11 cellular contexts compared by ENCODE assay signal in the genomic region with DNA sequence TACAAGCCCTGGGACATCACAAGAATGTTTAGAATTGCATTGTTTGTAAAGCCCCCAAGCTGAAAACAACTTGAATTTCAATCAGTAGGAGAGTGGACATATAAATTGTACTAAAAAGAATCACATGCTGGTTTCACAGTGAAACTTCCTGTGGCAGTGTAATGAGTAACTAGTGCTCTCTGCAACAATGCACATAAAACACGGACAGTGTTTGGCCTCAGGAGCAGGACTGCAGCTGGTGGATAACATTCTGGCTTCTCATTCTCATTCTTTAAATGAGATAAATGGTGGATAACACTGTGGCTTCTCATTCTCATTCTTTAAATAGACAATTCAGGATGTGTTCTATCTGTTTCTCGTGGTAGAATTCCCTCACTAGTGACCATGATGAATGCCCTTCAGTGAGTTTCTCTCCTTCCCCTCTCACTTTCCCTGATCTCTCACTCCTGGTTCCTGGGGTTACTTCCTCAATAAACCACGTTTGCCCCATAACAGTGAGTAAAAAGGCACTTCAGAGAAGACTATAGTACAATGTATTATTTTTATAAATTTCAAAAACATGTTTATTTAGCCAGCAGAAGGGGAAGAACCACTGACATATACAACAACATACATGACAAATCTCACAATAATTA. TPM values are rescaled to one million over a fixed set of nuclear protein-coding genes. Genes with fewer than 3 reads are reported as not detected.
A peak's percentile ranks its signal among the peaks of the same experiment; 100 is the strongest.
DNase-seq lines count a peak whose midpoint lies in the region; ATAC-seq and TF ChIP-seq lines count a peak whose summit lies in the region.
"Had no signal": no experiment of that assay in that cellular context is flagged by ENCODE, and none has a peak within 500 bp of the region (broad histone marks: within the 10 kb centered on the region; RNA-seq: fewer than 3 reads in every experiment).

No MANE protein-coding gene starts in this region.

- DNase-seq in mesenchymal stem cell (no peak), HFFc6 (no peak), sigmoid colon (no peak)
- DNase-seq in activated CD4-positive, alpha-beta T cell treated with anti-CD3 and anti-CD28 coated beads, Interleukin-2, amount 10 ng/mL, durations not matched to agents 7 days and 5 days = no peak
- DNase-seq: CD4-positive, CD25-positive, alpha-beta regulatory T cell; lower lobe of right lung; tibial artery had no signal

- H3K27me3 Mint-ChIP-seq in activated CD4-positive, alpha-beta T cell treated with anti-CD3 and anti-CD28 coated beads, Interleukin-2, amount 10 ng/mL, durations not matched to agents 7 days and 5 days = peaks cover 6% of the 10 kb centered on the region
- H3K27me3 Mint-ChIP-seq in HFFc6 (ENCODE audit: insufficient read depth) = peaks cover 2% of the 10 kb centered on the region; the same call in 1 of the 2 replicates
- no peaks in the 10 kb centered on the region for H3K27me3 Mint-ChIP-seq in stimulated activated memory B cell treated with anti-CD40 and anti-IgM and Interleukin-4, amounts not matched to agents 10 μg/mL and 1 μg/mL and 100 μg/mL, for 72 hours

- no peak overlapping the region for H3K14ac ChIP-seq in mesenchymal stem cell (ENCODE audit: low read length in 2 of 2)

- no peak overlapping the region for H4K91ac ChIP-seq in mesenchymal stem cell (ENCODE audit: low read length)

- ATAC-seq in GM18519 (IDR thresholded peaks at IDR 0.05; ENCODE audit: low FRiP score, unreplicated experiment) (peak; percentile 63), GM21825 (IDR thresholded peaks at IDR 0.05; ENCODE audit: unreplicated experiment) (peak; percentile 94), HG03565 (IDR thresholded peaks at IDR 0.05; ENCODE audit: unreplicated experiment) (peak; percentile 64)
- no peak for ATAC-seq in stimulated activated memory B cell treated with anti-CD40 and anti-IgM and Interleukin-4, amounts not matched to agents 10 μg/mL and 1 μg/mL and 100 μg/mL, for 72 hours
- ATAC-seq: lower lobe of right lung had no signal

- no peaks in the 10 kb centered on the region for H3K79me1 ChIP-seq in mesenchymal stem cell (replicated peaks; ENCODE audit: low read length, poor library complexity, severe bottlenecking)

- peaks cover 10% of the 10 kb centered on the region for H3K9me3 Mint-ChIP-seq in activated CD4-positive, alpha-beta T cell treated with anti-CD3 and anti-CD28 coated beads, Interleukin-2, amount 10 ng/mL, durations not matched to agents 7 days and 5 days
- H3K9me3 Mint-ChIP-seq in HFFc6 = peaks cover 30% of the 10 kb centered on the region
- H3K9me3 Mint-ChIP-seq in stimulated activated memory B cell treated with anti-CD40 and anti-IgM and Interleukin-4, amounts not matched to agents 10 μg/mL and 1 μg/mL and 100 μg/mL, for 72 hours = peaks cover 30% of the 10 kb centered on the region

- H3K27me3 ChIP-seq in mesenchymal stem cell (ENCODE audit: control insufficient read depth in 1 of 2, insufficient read depth in 1 of 2, low read length in 2 of 2) (no peaks in the 10 kb centered on the region), sigmoid colon (no peaks in the 10 kb centered on the region)
- H3K27me3 ChIP-seq: tibial artery had no signal

- no peaks in the 10 kb centered on the region for H3K4me1 Mint-ChIP-seq in activated CD4-positive, alpha-beta T cell treated with anti-CD3 and anti-CD28 coated beads, Interleukin-2, amount 10 ng/mL, durations not matched to agents 7 days and 5 days
- no peaks in the 10 kb centered on the region for H3K4me1 Mint-ChIP-seq in HFFc6 (ENCODE audit: low read depth)
- no peaks in the 10 kb centered on the region for H3K4me1 Mint-ChIP-seq in stimulated activated memory B cell treated with anti-CD40 and anti-IgM and Interleukin-4, amounts not matched to agents 10 μg/mL and 1 μg/mL and 100 μg/mL, for 72 hours
- H3K4me1 Mint-ChIP-seq: CD4-positive, CD25-positive, alpha-beta regulatory T cell had no signal

- peaks cover 26% of the 10 kb centered on the region for H3K9me3 ChIP-seq in mesenchymal stem cell (ENCODE audit: control insufficient read depth, low read length)
- H3K9me3 ChIP-seq in sigmoid colon = peaks cover 0 to 8% (median 3%) of the 10 kb centered on the region in 4 donors

- H3K36me3 Mint-ChIP-seq in activated CD4-positive, alpha-beta T cell treated with anti-CD3 and anti-CD28 coated beads, Interleukin-2, amount 10 ng/mL, durations not matched to agents 7 days and 5 days (ENCODE audit: low read depth) = no peaks in the 10 kb centered on the region
- H3K36me3 Mint-ChIP-seq in HFFc6 (ENCODE audit: low read depth) = no peaks in the 10 kb centered on the region
- H3K36me3 Mint-ChIP-seq in stimulated activated memory B cell treated with anti-CD40 and anti-IgM and Interleukin-4, amounts not matched to agents 10 μg/mL and 1 μg/mL and 100 μg/mL, for 72 hours = no peaks in the 10 kb centered on the region
- H3K36me3 Mint-ChIP-seq: CD4-positive, CD25-positive, alpha-beta regulatory T cell had no signal

- no peak for TF ChIP-seq POLR2A in sigmoid colon (IDR thresholded peaks at IDR 0.05)

- H3K36me3 ChIP-seq in mesenchymal stem cell (ENCODE audit: control insufficient read depth in 1 of 2, insufficient read depth in 2 of 2, low read depth in 1 of 2, low read length in 2 of 2) (no peaks in the 10 kb centered on the region), sigmoid colon (no peaks in the 10 kb centered on the region)
- H3K36me3 ChIP-seq: lower lobe of right lung, tibial artery had no signal

- H3K18ac ChIP-seq in mesenchymal stem cell (ENCODE audit: low read depth in 1 of 2, low read length in 2 of 2) = no peak overlapping the region

- TF ChIP-seq CTCF in HFFc6 (IDR thresholded peaks at IDR 0.05) = no peak
- TF ChIP-seq CTCF in sigmoid colon (IDR thresholded peaks at IDR 0.05) = no peak

- peak overlapping the region; percentile 13 for H3K4me2 ChIP-seq in mesenchymal stem cell (ENCODE audit: low read length, poor library complexity, severe bottlenecking)

- no peak overlapping the region for H3K4me3 Mint-ChIP-seq in activated CD4-positive, alpha-beta T cell treated with anti-CD3 and anti-CD28 coated beads, Interleukin-2, amount 10 ng/mL, durations not matched to agents 7 days and 5 days
- no peak overlapping the region for H3K4me3 Mint-ChIP-seq in HFFc6
- no peak overlapping the region for H3K4me3 Mint-ChIP-seq in stimulated activated memory B cell treated with anti-CD40 and anti-IgM and Interleukin-4, amounts not matched to agents 10 μg/mL and 1 μg/mL and 100 μg/mL, for 72 hours
- H3K4me3 Mint-ChIP-seq: CD4-positive, CD25-positive, alpha-beta regulatory T cell had no signal

- no peak for TF ChIP-seq EP300 in sigmoid colon (IDR thresholded peaks at IDR 0.05)

- H2AFZ ChIP-seq in mesenchymal stem cell (ENCODE audit: low read depth, low read length) = no peak overlapping the region

- H3K9ac ChIP-seq in mesenchymal stem cell (ENCODE audit: low read length) = no peak overlapping the region

- H2BK15ac ChIP-seq in mesenchymal stem cell (ENCODE audit: low read depth, poor library complexity, severe bottlenecking) = no peak overlapping the region

- H3K4me3 ChIP-seq in mesenchymal stem cell (ENCODE audit: insufficient read depth in 1 of 2, low read depth in 1 of 2, low read length in 2 of 2) (no peak overlapping the region), sigmoid colon (no peak overlapping the region)
- H3K4me3 ChIP-seq: lower lobe of right lung, tibial artery had no signal

- H2BK5ac ChIP-seq in mesenchymal stem cell (ENCODE audit: low read depth, low read length, poor library complexity, severe bottlenecking) = no peak overlapping the region

- intact Hi-C loops in sigmoid colon (cut with DNase I) = no loop called here

- POLR2A ChIA-PET in activated CD4-positive, alpha-beta T cell treated with anti-CD3 and anti-CD28 coated beads, Interleukin-2, amount 10 ng/mL, durations not matched to agents 7 days and 5 days (lab: Charles Lee) = no interaction called here

- CTCF ChIA-PET in activated CD4-positive, alpha-beta T cell treated with anti-CD3 and anti-CD28 coated beads, Interleukin-2, amount 10 ng/mL, durations not matched to agents 7 days and 5 days (lab: Charles Lee) = interaction anchor here (1.3 kb wide), 1 partner anchor 15 kb away, joined by 4 read pairs; no protein-coding TSS in a partner anchor

- no peak overlapping the region for H4K8ac ChIP-seq in mesenchymal stem cell (ENCODE audit: low read length)

- no peak overlapping the region for H3K23ac ChIP-seq in mesenchymal stem cell (ENCODE audit: low read length in 2 of 2)

- H3K27ac Mint-ChIP-seq in activated CD4-positive, alpha-beta T cell treated with anti-CD3 and anti-CD28 coated beads, Interleukin-2, amount 10 ng/mL, durations not matched to agents 7 days and 5 days = no peak overlapping the region
- H3K27ac Mint-ChIP-seq in HFFc6 = no peak overlapping the region
- no peak overlapping the region for H3K27ac Mint-ChIP-seq in stimulated activated memory B cell treated with anti-CD40 and anti-IgM and Interleukin-4, amounts not matched to agents 10 μg/mL and 1 μg/mL and 100 μg/mL, for 72 hours
- H3K27ac Mint-ChIP-seq: CD4-positive, CD25-positive, alpha-beta regulatory T cell had no signal

- no peak overlapping the region for H2BK120ac ChIP-seq in mesenchymal stem cell (ENCODE audit: low read depth, low read length)

- H2AK5ac ChIP-seq in mesenchymal stem cell (ENCODE audit: low read length, severe bottlenecking) = no peak overlapping the region

- no peak overlapping the region for H3K4ac ChIP-seq in mesenchymal stem cell (ENCODE audit: low read depth in 1 of 2, low read length in 2 of 2)

- H2BK12ac ChIP-seq in mesenchymal stem cell (ENCODE audit: low read length in 2 of 2) = no peak overlapping the region

- H3K4me1 ChIP-seq in mesenchymal stem cell (ENCODE audit: control insufficient read depth, insufficient read depth, low read depth, low read length) (peaks cover 7% of the 10 kb centered on the region), sigmoid colon (peaks cover 0 to 7% (median 0%) of the 10 kb centered on the region in 4 donors)
- H3K4me1 ChIP-seq: lower lobe of right lung had no signal

- WGBS in mesenchymal stem cell = 19% methylated on average over 2 of the region's 3 CpGs
- WGBS in sigmoid colon, 2 donors = 1 to 8% methylated on average over 3 of the region's 3 CpGs

- H3K27ac ChIP-seq in mesenchymal stem cell (ENCODE audit: low read length, poor library complexity, severe bottlenecking) (peak overlapping the region; percentile 87), sigmoid colon (peak overlapping the region in 1 of 4 donors; percentile 30)
- H3K27ac ChIP-seq: lower lobe of right lung, tibial artery had no signal

RNA-seq across cellular contexts. Expression of a gene that starts 59.9 kb away (rescaled TPM):
- not detected for polyA plus RNA-seq in mesenchymal stem cell (2013, experiment 1 of 2)
- polyA plus RNA-seq in mesenchymal stem cell (2013, experiment 2 of 2) = not detected
- total RNA-seq in activated CD4-positive, alpha-beta T cell treated with anti-CD3 and anti-CD28 coated beads, Interleukin-2, amount 10 ng/mL, durations not matched to agents 7 days and 5 days = not detected
- total RNA-seq in HFFc6 (2021; fragmentation: NEBNext Ultra II Directional; extraction: Animal tissue kit (Norgen Biotek cat#: 25700)) = not detected
- total RNA-seq in sigmoid colon = under 1 TPM; 0.27 to 0.99 (median 0.32) TPM
- not detected for polyA plus RNA-seq in sigmoid colon
- total RNA-seq: CD4-positive, CD25-positive, alpha-beta regulatory T cell; lower lobe of right lung had no signal
- polyA plus RNA-seq: CD4-positive, CD25-positive, alpha-beta regulatory T cell had no signal
